Comparison of ENCODE assay signal across 9 cellular contexts in genomic region chr2:108565778-108566375, GRCh38. TPM values are rescaled to one million over a fixed set of nuclear protein-coding genes. Genes with fewer than 3 reads are reported as not detected.
DNase-seq lines count a peak whose midpoint lies in the region; ATAC-seq and TF ChIP-seq lines count a peak whose summit lies in the region.
"Had no signal": no experiment of that assay in that cellular context is flagged by ENCODE, and none has a peak within 500 bp of the region (broad histone marks: within the 10 kb centered on the region; RNA-seq: fewer than 3 reads in every experiment).

No MANE protein-coding gene starts in this region.

- peak overlapping the region; percentile 77 to 79 for H3K27ac Mint-ChIP-seq in effector memory CD8-positive, alpha-beta T cell

- H3K9me3 Mint-ChIP-seq in effector memory CD8-positive, alpha-beta T cell = no peaks in the 10 kb centered on the region

- peaks cover 8 to 18% of the 10 kb centered on the region in 2 donors for H3K4me1 Mint-ChIP-seq in effector memory CD8-positive, alpha-beta T cell (ENCODE audit: low read depth in 2 of 2)

- DNase-seq in D341Med (ENCODE audit: low spot score) (peak; percentile 68), hypothalamus (lab: John Stamatoyannopoulos, UW) (no peak), LoVo (ENCODE audit: low spot score) (no peak), right lobe of liver (no peak)
- DNase-seq in effector memory CD8-positive, alpha-beta T cell = peak; percentile 5 to 6 (median 6)
- DNase-seq in stimulated activated CD4-positive, alpha-beta T cell treated with anti-CD3 and anti-CD28 coated beads, Interleukin-15, amount 100 ng/mL, for 24 hours = no peak
- DNase-seq: NCI-H526 treated with DMSO at 0.1 percent for 48 hours had no signal

- no peaks in the 10 kb centered on the region for H3K27me3 ChIP-seq in right lobe of liver

- TF ChIP-seq POLR2A in right lobe of liver (IDR thresholded peaks at IDR 0.05) = no peak

- intact Hi-C loops in right lobe of liver (cut with DNase I) = no loop called here

- ATAC-seq in GM19328 (IDR thresholded peaks at IDR 0.05; ENCODE audit: unreplicated experiment) (peak; percentile 63), HG02973 (IDR thresholded peaks at IDR 0.05; ENCODE audit: unreplicated experiment) (peak; percentile 69), right lobe of liver (no peak)
- peak; percentile 97 for ATAC-seq in effector memory CD8-positive, alpha-beta T cell (replicated peaks)

- no peak overlapping the region for H3K4me3 ChIP-seq in right lobe of liver

- no peaks in the 10 kb centered on the region for H3K36me3 ChIP-seq in right lobe of liver

- H3K9me3 ChIP-seq in right lobe of liver = no peaks in the 10 kb centered on the region

- WGBS in right lobe of liver (ENCODE audit: insufficient coverage, low coverage, low lambda C conversion rate, missing lambda C conversion rate) = 91% methylated on average over 2 of the region's 3 CpGs

- TF ChIP-seq CTCF in right lobe of liver (IDR thresholded peaks at IDR 0.05) = no peak

- H3K4me1 ChIP-seq in right lobe of liver = peaks cover 0 to 6% (median 2%) of the 10 kb centered on the region in 4 donors

- no peak overlapping the region for H3K27ac ChIP-seq in right lobe of liver

- no peaks in the 10 kb centered on the region for H3K36me3 Mint-ChIP-seq in effector memory CD8-positive, alpha-beta T cell (ENCODE audit: insufficient read depth)

- H3K4me3 Mint-ChIP-seq in effector memory CD8-positive, alpha-beta T cell = peak overlapping the region; percentile 29 to 47

- no peaks in the 10 kb centered on the region for H3K27me3 Mint-ChIP-seq in effector memory CD8-positive, alpha-beta T cell

RNA-seq across cellular contexts. Expression of gene LIMS1, which starts 31.6 kb away (rescaled TPM):
- total RNA-seq in right lobe of liver = 10 to 100 TPM; 15.7 to 33.0 (median 18.7) TPM

Comparison
In these comparisons a context has a peak if more than half of its experiments do, and no peak if none do; other contexts are left out.
1. DNase-seq: peak in D341Med (single experiment) and effector memory CD8-positive, alpha-beta T cell (3 of 3); none in hypothalamus (0 of 51), LoVo (single experiment), stimulated activated CD4-positive, alpha-beta T cell treated with anti-CD3 and anti-CD28 coated beads, Interleukin-15, amount 100 ng/mL, for 24 hours (single experiment) and right lobe of liver (0 of 3).
2. ATAC-seq: peak in GM19328 (single experiment), HG02973 (single experiment) and effector memory CD8-positive, alpha-beta T cell (single experiment); none in right lobe of liver (0 of 4).